Comparison of ENCODE assay signal across 27 cellular contexts in genomic region chrX:97155809-97156208, GRCh38.
"Had no signal": no experiment of that assay in that cellular context is flagged by ENCODE, and none has a peak within 500 bp of the region (broad histone marks: within the 10 kb centered on the region; RNA-seq: fewer than 3 reads in every experiment).

No MANE protein-coding gene starts in this region.

- ATAC-seq: activated naive CD8-positive, alpha-beta T cell treated with anti-CD3 and anti-CD28 coated beads, Interleukin-2, amount 50 U/mL, for 24 hours; SK-N-SH treated with all-trans-retinoic acid at 6 μM for 48 hours had no signal

- H3K36me3 Mint-ChIP-seq: activated CD4-positive, alpha-beta memory T cell treated with anti-CD3 and anti-CD28 coated beads for 36 hours; brain had no signal

- H3K27ac ChIP-seq: ascending aorta, Peyer's patch, RWPE1, SJSA1, VCaP had no signal

- H3K27me3 Mint-ChIP-seq: activated CD4-positive, alpha-beta memory T cell treated with anti-CD3 and anti-CD28 coated beads for 36 hours; activated CD4-positive, alpha-beta T cell treated with anti-CD3 and anti-CD28 coated beads, Interleukin-2, amount 10 ng/mL, durations not matched to agents 7 days and 5 days; activated naive CD8-positive, alpha-beta T cell treated with anti-CD3 and anti-CD28 coated beads, Interleukin-2, amount 50 U/mL, for 24 hours; brain; central memory CD8-positive, alpha-beta T cell had no signal

- H3K9me3 ChIP-seq: ascending aorta, Peyer's patch, SJSA1 had no signal

- H3K27me3 ChIP-seq: ascending aorta, Peyer's patch, SJSA1 had no signal

- H3K36me3 ChIP-seq: ascending aorta, Peyer's patch, SJSA1 had no signal

- H3K27ac Mint-ChIP-seq: activated CD4-positive, alpha-beta memory T cell treated with anti-CD3 and anti-CD28 coated beads for 36 hours; activated CD4-positive, alpha-beta T cell treated with anti-CD3 and anti-CD28 coated beads, Interleukin-2, amount 10 ng/mL, durations not matched to agents 7 days and 5 days; activated naive CD8-positive, alpha-beta T cell treated with anti-CD3 and anti-CD28 coated beads, Interleukin-2, amount 50 U/mL, for 24 hours; brain; T-helper 1 cell treated with Interleukin-12 subunit alpha and Interleukin-12 subunit beta and Interleukin-4 antibody, amounts not matched to agents 30 μg/mL and 1 μg/mL, for 36 hours had no signal

- H3K4me3 Mint-ChIP-seq: activated CD4-positive, alpha-beta memory T cell treated with anti-CD3 and anti-CD28 coated beads for 36 hours; activated CD4-positive, alpha-beta T cell treated with anti-CD3 and anti-CD28 coated beads, Interleukin-2, amount 10 ng/mL, durations not matched to agents 7 days and 5 days; activated naive CD8-positive, alpha-beta T cell treated with anti-CD3 and anti-CD28 coated beads, Interleukin-2, amount 50 U/mL, for 24 hours; brain; central memory CD8-positive, alpha-beta T cell; T-helper 1 cell treated with Interleukin-12 subunit alpha and Interleukin-12 subunit beta and Interleukin-4 antibody, amounts not matched to agents 30 μg/mL and 1 μg/mL, for 36 hours had no signal

- H3K4me3 ChIP-seq: ascending aorta, Peyer's patch, SJSA1 had no signal

- H3K9me3 Mint-ChIP-seq: activated CD4-positive, alpha-beta memory T cell treated with anti-CD3 and anti-CD28 coated beads for 36 hours; activated CD4-positive, alpha-beta T cell treated with anti-CD3 and anti-CD28 coated beads, Interleukin-2, amount 10 ng/mL, durations not matched to agents 7 days and 5 days; activated naive CD8-positive, alpha-beta T cell treated with anti-CD3 and anti-CD28 coated beads, Interleukin-2, amount 50 U/mL, for 24 hours; central memory CD8-positive, alpha-beta T cell; T-helper 1 cell treated with Interleukin-12 subunit alpha and Interleukin-12 subunit beta and Interleukin-4 antibody, amounts not matched to agents 30 μg/mL and 1 μg/mL, for 36 hours had no signal

- DNase-seq: activated CD4-positive, alpha-beta memory T cell treated with anti-CD3 and anti-CD28 coated beads for 36 hours; activated CD4-positive, alpha-beta T cell treated with anti-CD3 and anti-CD28 coated beads, Interleukin-2, amount 10 ng/mL, durations not matched to agents 7 days and 5 days; activated CD4-positive, CD25-positive, alpha-beta regulatory T cell; activated CD8-positive, alpha-beta memory T cell treated with anti-CD3 and anti-CD28 coated beads, Interleukin-2, amount 50 U/mL, for 4 hours; activated naive CD4-positive, alpha-beta T cell treated with anti-CD3 and anti-CD28 coated beads, Interleukin-2, amount 50 U/mL, for 16 hours; activated naive CD8-positive, alpha-beta T cell treated with anti-CD3 and anti-CD28 coated beads, Interleukin-2, amount 50 U/mL, for 24 hours; activated T-cell treated with anti-CD3 and anti-CD28 coated beads, Interleukin-2, amount 50 U/mL, for 1 hour; amniotic stem cell; Karpas-422; NCI-H1048; NCI-H146; NCI-H1930; NCI-H2107; NCI-H2171 treated with DMSO at 0.1 percent for 48 hours; NCI-H226; NCI-H526; NCI-H774; Peyer's patch; Right ventricle myocardium superior had no signal

- H3K4me1 ChIP-seq: ascending aorta, Peyer's patch, SJSA1 had no signal
